ENCODE assay signal across 19 cellular contexts in the genomic region with DNA sequence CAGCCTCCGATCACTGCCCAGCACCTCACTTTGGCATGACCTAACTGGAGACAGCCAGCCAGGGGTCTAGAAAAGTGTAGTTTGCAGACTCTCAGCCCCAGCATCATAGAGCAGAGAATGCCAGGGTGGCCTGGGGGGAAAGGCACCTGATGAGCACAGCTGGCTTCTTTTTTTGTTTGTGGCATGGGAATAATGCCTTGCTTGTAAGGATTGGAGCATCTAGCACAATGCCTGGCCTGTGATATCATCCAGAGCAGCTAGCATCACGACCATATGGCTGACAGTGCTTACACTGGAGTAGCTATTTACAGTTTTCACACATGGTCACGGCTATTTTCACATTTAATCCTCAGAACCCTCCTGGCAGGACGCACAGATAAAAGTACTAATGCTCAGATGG.
DNase-seq lines count a peak whose midpoint lies in the region; ATAC-seq and TF ChIP-seq lines count a peak whose summit lies in the region.
"Had no signal": no experiment of that assay in that cellular context is flagged by ENCODE, and none has a peak within 500 bp of the region (broad histone marks: within the 10 kb centered on the region; RNA-seq: fewer than 3 reads in every experiment).

No MANE protein-coding gene starts in this region.

- no peak overlapping the region for H4K8ac ChIP-seq in neuronal stem cell (ENCODE audit: low read depth, low read length)

- H3K4me3 ChIP-seq in Caco-2 (ENCODE audit: low read depth, low read length) (no peak overlapping the region), SJCRH30 (no peak overlapping the region), neuronal stem cell (ENCODE audit: low read length in 2 of 2) (no peak overlapping the region)
- H3K4me3 ChIP-seq: BLaER1, HAP-1, lower lobe of right lung, pancreas had no signal

- no peak overlapping the region for H3K4me2 ChIP-seq in neuronal stem cell (ENCODE audit: insufficient read depth, low read length, poor library complexity, severe bottlenecking)
- H3K4me2 ChIP-seq: BLaER1 had no signal

- ATAC-seq in GM18517 (IDR thresholded peaks at IDR 0.05; ENCODE audit: unreplicated experiment) (no peak), HG02884 (IDR thresholded peaks at IDR 0.05; ENCODE audit: unreplicated experiment) (no peak), GM19023 (IDR thresholded peaks at IDR 0.05; ENCODE audit: unreplicated experiment) (no peak)
- ATAC-seq: lower lobe of right lung, pancreas had no signal

- CTCF ChIA-PET in Caco-2 (lab: Charles Lee), result interaction anchor here (1.6 kb wide), 1 partner anchor 138 kb away, joined by 6 read pairs; no protein-coding TSS in a partner anchor

- H3K9me3 Mint-ChIP-seq in Caco-2 (ENCODE audit: unreplicated experiment), result no peaks in the 10 kb centered on the region

- H3K9ac ChIP-seq in neuronal stem cell (ENCODE audit: low read depth, low read length, poor library complexity), result no peak overlapping the region
- H3K9ac ChIP-seq: BLaER1 had no signal

- H2BK5ac ChIP-seq in neuronal stem cell (ENCODE audit: low read length), result no peak overlapping the region

- peaks cover 12% of the 10 kb centered on the region for H3K4me1 Mint-ChIP-seq in Caco-2 (ENCODE audit: low read depth, unreplicated experiment)
- H3K4me1 Mint-ChIP-seq: IgD-negative memory B cell had no signal

- H3K27ac ChIP-seq in SJCRH30 (peak overlapping the region; percentile 77), neuronal stem cell (replicated peaks; ENCODE audit: low read length) (no peak overlapping the region)
- H3K27ac ChIP-seq: BLaER1, lower lobe of right lung, pancreas had no signal

- no peak overlapping the region for H2BK15ac ChIP-seq in neuronal stem cell (ENCODE audit: low read length)

- POLR2A ChIA-PET in Caco-2 (lab: Charles Lee), result no interaction called here

- no peak overlapping the region for H3K4ac ChIP-seq in neuronal stem cell (ENCODE audit: low read length)

- peak overlapping the region; percentile 51 for H3K4me3 Mint-ChIP-seq in Caco-2 (ENCODE audit: unreplicated experiment)
- H3K4me3 Mint-ChIP-seq: activated naive CD4-positive, alpha-beta T cell treated with anti-CD3 and anti-CD28 coated beads for 36 hours; activated T-cell treated with anti-CD3 and anti-CD28 coated beads, Interleukin-2, amount 50 U/mL, for 24 hours; IgD-negative memory B cell had no signal

- no peak overlapping the region for H3K14ac ChIP-seq in neuronal stem cell (ENCODE audit: low read length)

- H3K79me1 ChIP-seq in neuronal stem cell (ENCODE audit: low read depth, low read length), result no peaks in the 10 kb centered on the region

- peak overlapping the region; percentile 71 for H2AK5ac ChIP-seq in neuronal stem cell (ENCODE audit: low read depth, low read length)

- no TSS peak for BruUV-seq in Caco-2 (replicated peaks; lab: Mats Ljungman, UMichigan)

- H3K27ac Mint-ChIP-seq in Caco-2 (ENCODE audit: unreplicated experiment), result no peak overlapping the region
- H3K27ac Mint-ChIP-seq: activated naive CD4-positive, alpha-beta T cell treated with anti-CD3 and anti-CD28 coated beads for 36 hours; activated T-cell treated with anti-CD3 and anti-CD28 coated beads, Interleukin-2, amount 50 U/mL, for 24 hours; IgD-negative memory B cell had no signal

- H2AFZ ChIP-seq in neuronal stem cell (ENCODE audit: low read length), result no peak overlapping the region

- no peaks in the 10 kb centered on the region for H3K27me3 Mint-ChIP-seq in Caco-2 (ENCODE audit: insufficient read depth, unreplicated experiment)

- no peak for TF ChIP-seq CTCF in Caco-2 (IDR thresholded peaks at IDR 0.05; ENCODE audit: insufficient read depth in 1 of 2, low read depth in 1 of 2, low read length in 1 of 2, severe bottlenecking in 1 of 2, unreplicated experiment in 1 of 2)

- intact Hi-C loops in Caco-2 (cut with micrococcal nuclease; ENCODE audit: unreplicated experiment), result no loop called here

- peaks cover 4% of the 10 kb centered on the region; the same call in 1 of the 2 replicates for H3K4me1 ChIP-seq in Caco-2
- H3K4me1 ChIP-seq in SJCRH30, result peaks cover 27% of the 10 kb centered on the region
- peaks cover 0 to 12% of the 10 kb centered on the region in 2 donors for H3K4me1 ChIP-seq in neuronal stem cell (ENCODE audit: control insufficient read depth in 2 of 2, insufficient read depth in 1 of 2, low read depth in 1 of 2, low read length in 2 of 2)
- H3K4me1 ChIP-seq: BLaER1, HAP-1, lower lobe of right lung, pancreas had no signal

- no peaks in the 10 kb centered on the region for H3K36me3 Mint-ChIP-seq in Caco-2 (ENCODE audit: insufficient read depth, unreplicated experiment)
- H3K36me3 Mint-ChIP-seq: IgD-negative memory B cell had no signal

- H3K23ac ChIP-seq in neuronal stem cell (ENCODE audit: low read depth, low read length, poor library complexity), result no peak overlapping the region

- no peaks in the 10 kb centered on the region; the same call in 1 of the 2 replicates for H3K9me3 ChIP-seq in Caco-2
- no peaks in the 10 kb centered on the region for H3K9me3 ChIP-seq in SJCRH30 (replicated peaks)
- H3K9me3 ChIP-seq in neuronal stem cell (replicated peaks in 1 of 2; ENCODE audit: control insufficient read depth in 2 of 2, insufficient read depth in 1 of 2, low read depth in 1 of 2, low read length in 2 of 2), result no peaks in the 10 kb centered on the region
- H3K9me3 ChIP-seq: BLaER1, HAP-1, lower lobe of right lung, pancreas had no signal

- peak overlapping the region; percentile 9 for H2BK120ac ChIP-seq in neuronal stem cell (ENCODE audit: low read depth, low read length)

- H3K36me3 ChIP-seq in Caco-2 (ENCODE audit: control insufficient read depth, insufficient read depth, low read length) (no peaks in the 10 kb centered on the region), SJCRH30 (no peaks in the 10 kb centered on the region), neuronal stem cell (replicated peaks in 1 of 2; ENCODE audit: control insufficient read depth in 2 of 2, insufficient read depth in 2 of 2, low read length in 2 of 2) (no peaks in the 10 kb centered on the region)
- H3K36me3 ChIP-seq: BLaER1, HAP-1, lower lobe of right lung, pancreas had no signal

- no CpG with 5 or more reads among the region's 4 CpGs for WGBS in neuronal stem cell (ENCODE audit: extremely low coverage in 2 of 2, insufficient read length in 2 of 2, insufficient replicate concordance in 1 of 2), 2 donors

- H4K91ac ChIP-seq in neuronal stem cell (ENCODE audit: low read depth, low read length, poor library complexity), result no peak overlapping the region

- H2BK12ac ChIP-seq in neuronal stem cell (ENCODE audit: low read length), result no peak overlapping the region

- H3K18ac ChIP-seq in neuronal stem cell (ENCODE audit: low read length), result no peak overlapping the region

- DNase-seq in Caco-2 (no peak), SJCRH30 (peak; percentile 58 to 81), globus pallidus (ENCODE audit: low spot score) (peak; percentile 90), neuronal stem cell (ENCODE audit: low spot score) (no peak), HT-29 (ENCODE audit: low spot score) (no peak)
- DNase-seq: activated CD8-positive, alpha-beta memory T cell treated with anti-CD3 and anti-CD28 coated beads for 24 hours; activated naive CD4-positive, alpha-beta T cell treated with anti-CD3 and anti-CD28 coated beads for 36 hours; activated T-cell treated with anti-CD3 and anti-CD28 coated beads, Interleukin-2, amount 50 U/mL, for 24 hours; amniotic stem cell; Calu3; lower lobe of right lung; pancreas; SW 1271 had no signal

- H3K27me3 ChIP-seq in Caco-2 (replicated peaks; ENCODE audit: control insufficient read depth, insufficient read depth, low read length), result no peaks in the 10 kb centered on the region
- no peaks in the 10 kb centered on the region for H3K27me3 ChIP-seq in SJCRH30
- no peaks in the 10 kb centered on the region for H3K27me3 ChIP-seq in neuronal stem cell (ENCODE audit: control insufficient read depth in 3 of 3, insufficient read depth in 3 of 3, low read depth in 1 of 3, low read length in 3 of 3)
- H3K27me3 ChIP-seq: BLaER1 had no signal

Comparison
In these comparisons a context has a peak if more than half of its experiments do, and no peak if none do; other contexts are left out.
1. DNase-seq: peak in SJCRH30 (2 of 2) and globus pallidus (single experiment); none in Caco-2 (0 of 2), neuronal stem cell (single experiment) and HT-29 (single experiment).